ENCODE assay signal across 19 cellular contexts in genomic region chr19:27672309-27673047, GRCh38.
DNase-seq lines count a peak whose midpoint lies in the region; ATAC-seq, FAIRE-seq and TF ChIP-seq lines count a peak whose summit lies in the region.
"Had no signal": no experiment of that assay in that cellular context is flagged by ENCODE, and none has a peak within 500 bp of the region (broad histone marks: within the 10 kb centered on the region; RNA-seq: fewer than 3 reads in every experiment).

No MANE protein-coding gene starts in this region.

- H3K4me3 ChIP-seq in heart left ventricle (no peak overlapping the region), mammary epithelial cell (replicated peaks in 1 of 3; ENCODE audit: insufficient read depth in 1 of 3, low read depth in 2 of 3, low read length in 3 of 3) (no peak overlapping the region)
- H3K4me3 ChIP-seq: BLaER1, SJSA1 had no signal

- H3K9ac ChIP-seq in mammary epithelial cell (ENCODE audit: insufficient read depth, low read length): no peak overlapping the region
- H3K9ac ChIP-seq: BLaER1 had no signal

- H3K36me3 ChIP-seq in heart left ventricle (no peaks in the 10 kb centered on the region), mammary epithelial cell (ENCODE audit: insufficient read depth, low read length) (no peaks in the 10 kb centered on the region)
- H3K36me3 ChIP-seq: BLaER1, SJSA1 had no signal

- no peaks in the 10 kb centered on the region for H3K4me1 Mint-ChIP-seq in activated CD4-positive, alpha-beta T cell treated with anti-CD3 and anti-CD28 coated beads, Interleukin-2, amount 10 ng/mL, durations not matched to agents 24 days and 14 days
- H3K4me1 Mint-ChIP-seq: CD8-positive, alpha-beta memory T cell had no signal

- DNase-seq in activated CD4-positive, alpha-beta T cell treated with anti-CD3 and anti-CD28 coated beads, Interleukin-2, amount 10 ng/mL, durations not matched to agents 24 days and 14 days: peak; percentile 30
- DNase-seq in activated CD4-positive, alpha-beta T cell treated with anti-CD3 and anti-CD28 coated beads for 4 hours: no peak
- DNase-seq in heart left ventricle (peak in 4 of 5 donors; percentile 52 to 72 (median 58)), myocyte (ENCODE audit: low read depth) (peak; percentile 34), urothelium cell line (ENCODE audit: low spot score) (peak; percentile 78), mammary epithelial cell (no peak), posterior cingulate gyrus (no peak), cerebellar nuclear complex (lab: John Stamatoyannopoulos, UW) (no peak)
- DNase-seq: CD8-positive, alpha-beta memory T cell; DMS 273 treated with DMSO at 0.1 percent for 48 hours; Kasumi-1; NCI-H2029; NCI-H2171 treated with DMSO at 0.1 percent for 48 hours; NCI-H510A had no signal

- no peak for FAIRE-seq in urothelium cell line (lab: Jason Lieb, UNC)
- FAIRE-seq: H1, RCC 7860 had no signal

- H3K27me3 ChIP-seq in heart left ventricle (no peaks in the 10 kb centered on the region), mammary epithelial cell (ENCODE audit: insufficient read depth, low read length) (no peaks in the 10 kb centered on the region)
- H3K27me3 ChIP-seq: BLaER1, SJSA1 had no signal

- no peaks in the 10 kb centered on the region for H3K36me3 Mint-ChIP-seq in activated CD4-positive, alpha-beta T cell treated with anti-CD3 and anti-CD28 coated beads, Interleukin-2, amount 10 ng/mL, durations not matched to agents 24 days and 14 days (ENCODE audit: low read depth)
- H3K36me3 Mint-ChIP-seq: CD8-positive, alpha-beta memory T cell had no signal

- dilution Hi-C loops in mammary epithelial cell (cut with HindIII; ENCODE audit: low sequenced_read_pairs): no loop called here

- H3K27ac ChIP-seq in heart left ventricle (peak overlapping the region in 5 of 12 donors; percentile 55 to 74 (median 60)), mammary epithelial cell (ENCODE audit: insufficient read depth, low read depth, low read length) (no peak overlapping the region)
- H3K27ac ChIP-seq: 22Rv1, BLaER1, SJSA1 had no signal

- H3K4me1 ChIP-seq in heart left ventricle (peaks cover 0 to 43% (median 11%) of the 10 kb centered on the region in 12 donors), mammary epithelial cell (ENCODE audit: insufficient read depth, low read length) (no peaks in the 10 kb centered on the region)
- H3K4me1 ChIP-seq: BLaER1, SJSA1 had no signal

- H2AFZ ChIP-seq in mammary epithelial cell (ENCODE audit: low read depth, low read length): no peak overlapping the region

- H4K20me1 ChIP-seq in mammary epithelial cell (ENCODE audit: insufficient read depth, low read length): no peaks in the 10 kb centered on the region
- H4K20me1 ChIP-seq: BLaER1 had no signal

- no peak for TF ChIP-seq CTCF in heart left ventricle (IDR thresholded peaks at IDR 0.05)
- no peak for TF ChIP-seq CTCF in mammary epithelial cell (conservative IDR thresholded peaks at IDR 0.05 in 1 of 2, IDR thresholded peaks at IDR 0.05 in 1 of 2; ENCODE audit: extremely low read depth in 1 of 2, insufficient read depth in 1 of 2, low read depth in 1 of 2, low read length in 2 of 2)

- no peaks in the 10 kb centered on the region for H3K79me2 ChIP-seq in mammary epithelial cell (ENCODE audit: insufficient read depth, low read length)

- WGBS in heart left ventricle, 4 donors: 34 to 56% (median 40%) methylated on average over 10 of the region's 10 CpGs
- WGBS in mammary epithelial cell (ENCODE audit: low coverage, missing lambda C conversion rate): 54% methylated on average over 9 of the region's 10 CpGs

- in situ Hi-C loops in mammary epithelial cell (cut with MboI; ENCODE audit: low sequenced_read_pairs in 2 of 2): no loop called here

- no peak overlapping the region for H3K4me3 Mint-ChIP-seq in activated CD4-positive, alpha-beta T cell treated with anti-CD3 and anti-CD28 coated beads, Interleukin-2, amount 10 ng/mL, durations not matched to agents 24 days and 14 days
- H3K4me3 Mint-ChIP-seq: CD8-positive, alpha-beta memory T cell had no signal

- peak; percentile 81 to 92 (median 90) for ATAC-seq in heart left ventricle

- TF ChIP-seq POLR2A in heart left ventricle (IDR thresholded peaks at IDR 0.05): no peak

- peaks cover 55% of the 10 kb centered on the region for H3K9me3 Mint-ChIP-seq in activated CD4-positive, alpha-beta T cell treated with anti-CD3 and anti-CD28 coated beads, Interleukin-2, amount 10 ng/mL, durations not matched to agents 24 days and 14 days

- no TSS peak for BruUV-seq in mammary epithelial cell (replicated peaks; lab: Mats Ljungman, UMichigan)

- H3K27ac Mint-ChIP-seq in activated CD4-positive, alpha-beta T cell treated with anti-CD3 and anti-CD28 coated beads, Interleukin-2, amount 10 ng/mL, durations not matched to agents 24 days and 14 days: no peak overlapping the region
- H3K27ac Mint-ChIP-seq: CD8-positive, alpha-beta memory T cell had no signal

- H3K4me2 ChIP-seq in mammary epithelial cell (ENCODE audit: insufficient read depth, low read depth, low read length): no peak overlapping the region
- H3K4me2 ChIP-seq: BLaER1 had no signal

- intact Hi-C loops in activated CD4-positive, alpha-beta T cell treated with anti-CD3 and anti-CD28 coated beads, Interleukin-2, amount 10 ng/mL, durations not matched to agents 24 days and 14 days (cut with micrococcal nuclease): no loop called here
- intact Hi-C loops in heart left ventricle (cut with DNase I) (loop anchor here in 2 of 10 donors (10.0 kb wide), 2 partner anchors 72 to 122 kb away; no protein-coding TSS in a partner anchor), mammary epithelial cell (cut with micrococcal nuclease) (no loop called here), posterior cingulate gyrus (cut with DNase I) (no loop called here)

- CTCF ChIA-PET in mammary epithelial cell (lab: Charles Lee; ENCODE audit: low non-redundant PET): no interaction called here

- H3K27me3 Mint-ChIP-seq in activated CD4-positive, alpha-beta T cell treated with anti-CD3 and anti-CD28 coated beads, Interleukin-2, amount 10 ng/mL, durations not matched to agents 24 days and 14 days: no peaks in the 10 kb centered on the region

- H3K9me3 ChIP-seq in heart left ventricle (peaks cover 0 to 28% (median 0%) of the 10 kb centered on the region in 12 donors), mammary epithelial cell (replicated peaks; ENCODE audit: insufficient read depth, low read length) (peaks cover 6% of the 10 kb centered on the region)
- H3K9me3 ChIP-seq: SJSA1 had no signal

Comparison
In these comparisons a context has a peak if more than half of its experiments do, and no peak if none do; other contexts are left out.
1. DNase-seq: peak in activated CD4-positive, alpha-beta T cell treated with anti-CD3 and anti-CD28 coated beads, Interleukin-2, amount 10 ng/mL, durations not matched to agents 24 days and 14 days (single experiment), heart left ventricle (4 of 5), myocyte (single experiment) and urothelium cell line (single experiment); none in activated CD4-positive, alpha-beta T cell treated with anti-CD3 and anti-CD28 coated beads for 4 hours (0 of 2), mammary epithelial cell (single experiment), posterior cingulate gyrus (0 of 10) and cerebellar nuclear complex (0 of 2).